ENCODE assay signal across 1 cellular context in genomic region chr13:37059136-37059847, GRCh38.
TF ChIP-seq lines count a peak whose summit lies in the region.

Gene SUPT20H (minus strand): TSS chr13:37059688. CDS start chr13:37051490, 8,198 bp downstream.

TF ChIP-seq in HepG2, 621 proteins besides CTCF, POLR2A, EP300 and RAD21 (continued from another document and continues in another):
- TF ChIP-seq KLF12 (CRISPR knock-in tag; IDR thresholded peaks at IDR 0.05; ENCODE audit: borderline replicate concordance), result 0 out of 2 replicates have a peak, but pooled peaks have one; percentile 70
- peak; percentile 49 for TF ChIP-seq ELF3 (CRISPR knock-in tag; IDR thresholded peaks at IDR 0.05)
- no peak for TF ChIP-seq ZSCAN9 (CRISPR knock-in tag; IDR thresholded peaks at IDR 0.05; ENCODE audit: borderline replicate concordance)
- no peak for TF ChIP-seq DNMT1 (CRISPR knock-in tag; IDR thresholded peaks at IDR 0.05)
- TF ChIP-seq ZNF20 (CRISPR knock-in tag; IDR thresholded peaks at IDR 0.05), result 0 out of 2 replicates have a peak, but pooled peaks have one; percentile 66
- no peak for TF ChIP-seq ZNF597 (CRISPR knock-in tag; IDR thresholded peaks at IDR 0.05)
- no peak for TF ChIP-seq ZNF782 (CRISPR knock-in tag; IDR thresholded peaks at IDR 0.05; ENCODE audit: borderline replicate concordance)
- TF ChIP-seq BRD4 (CRISPR knock-in tag; IDR thresholded peaks at IDR 0.05), result peak; percentile 66
- TF ChIP-seq ZNF546 (CRISPR knock-in tag; conservative IDR thresholded peaks at IDR 0.05), result peak; percentile 45; the same call in 1 of the 2 replicates
- TF ChIP-seq ZNF556 (CRISPR knock-in tag; IDR thresholded peaks at IDR 0.05; ENCODE audit: borderline replicate concordance), result peak; percentile 77; the same call in 1 of the 2 replicates
- TF ChIP-seq ZNF354B (CRISPR knock-in tag; IDR thresholded peaks at IDR 0.05), result no peak
- no peak for TF ChIP-seq ZBTB37 (CRISPR knock-in tag; IDR thresholded peaks at IDR 0.05)
- TF ChIP-seq ZNF253 (CRISPR knock-in tag; IDR thresholded peaks at IDR 0.05; ENCODE audit: borderline replicate concordance), result no peak
- TF ChIP-seq ZFP37 (CRISPR knock-in tag; IDR thresholded peaks at IDR 0.05; ENCODE audit: borderline replicate concordance), result 0 out of 2 replicates have a peak, but pooled peaks have one; percentile 64
- TF ChIP-seq SRSF4 (IDR thresholded peaks at IDR 0.05; ENCODE audit: low read depth, low read length, poor library complexity, severe bottlenecking), result no peak
- TF ChIP-seq ISX (CRISPR knock-in tag; conservative IDR thresholded peaks at IDR 0.05), result 0 out of 2 replicates have a peak, but pooled peaks have one; percentile 45
- no peak for TF ChIP-seq ZNF83 (CRISPR knock-in tag; IDR thresholded peaks at IDR 0.05; ENCODE audit: borderline replicate concordance)
- TF ChIP-seq ZNF761 (CRISPR knock-in tag; conservative IDR thresholded peaks at IDR 0.05), result no peak
- no peak for TF ChIP-seq MYNN (CRISPR knock-in tag; IDR thresholded peaks at IDR 0.05; ENCODE audit: low read depth)
- peak; percentile 71; the same call in 1 of the 2 replicates for TF ChIP-seq ZNF281 (CRISPR knock-in tag; IDR thresholded peaks at IDR 0.05; ENCODE audit: borderline replicate concordance)
- TF ChIP-seq ZNF331 (CRISPR knock-in tag; IDR thresholded peaks at IDR 0.05), result 0 out of 2 replicates have a peak, but pooled peaks have one; percentile 58
- TF ChIP-seq CBX2 (IDR thresholded peaks at IDR 0.05; ENCODE audit: low read depth, low read length), result no peak
- TF ChIP-seq CBX2 (CRISPR knock-in tag; IDR thresholded peaks at IDR 0.05; ENCODE audit: low read depth), result 0 out of 2 replicates have a peak, but pooled peaks have one; percentile 67
- TF ChIP-seq YY1 (IDR thresholded peaks at IDR 0.05; ENCODE audit: insufficient read depth, insufficient replicate concordance, low read depth, low read length), result peak; percentile 56
- no peak for TF ChIP-seq ATF3 (CRISPR knock-in tag; IDR thresholded peaks at IDR 0.05)
- TF ChIP-seq ZBTB7A (CRISPR knock-in tag; IDR thresholded peaks at IDR 0.05), result peak; percentile 87
- no peak for TF ChIP-seq NFKBIZ (CRISPR knock-in tag; IDR thresholded peaks at IDR 0.05)
- peak; percentile 84; the same call in 1 of the 2 replicates for TF ChIP-seq MTA1 (CRISPR knock-in tag; IDR thresholded peaks at IDR 0.05; ENCODE audit: borderline replicate concordance)
- TF ChIP-seq CBX5 (CRISPR knock-in tag; IDR thresholded peaks at IDR 0.05; ENCODE audit: borderline replicate concordance), result no peak; the same call in 1 of the 2 replicates
- 0 out of 2 replicates have a peak, but pooled peaks have one; percentile 29 for TF ChIP-seq MTERF4 (CRISPR knock-in tag; IDR thresholded peaks at IDR 0.05)
- no peak for TF ChIP-seq FOXP1 (IDR thresholded peaks at IDR 0.05)
- no peak for TF ChIP-seq FOXP1 (CRISPR knock-in tag; IDR thresholded peaks at IDR 0.05)
- TF ChIP-seq SP1 (IDR thresholded peaks at IDR 0.05), result no peak
- peak; percentile 90 for TF ChIP-seq SP1 (CRISPR knock-in tag; IDR thresholded peaks at IDR 0.05)
- TF ChIP-seq KMT2B (CRISPR knock-in tag; IDR thresholded peaks at IDR 0.05), result peak; percentile 74
- TF ChIP-seq CBFB (CRISPR knock-in tag; IDR thresholded peaks at IDR 0.05), result no peak; the same call in 1 of the 2 replicates
- peak; percentile 87 for TF ChIP-seq ZGPAT (CRISPR knock-in tag; IDR thresholded peaks at IDR 0.05)
- TF ChIP-seq STAG1 (CRISPR knock-in tag; IDR thresholded peaks at IDR 0.05), result no peak
- peak; percentile 77; the same call in 1 of the 2 replicates for TF ChIP-seq ZNF772 (CRISPR knock-in tag; IDR thresholded peaks at IDR 0.05)
- TF ChIP-seq ZNF549 (CRISPR knock-in tag; IDR thresholded peaks at IDR 0.05), result no peak
- no peak for TF ChIP-seq FOXA1 (IDR thresholded peaks at IDR 0.05)
- TF ChIP-seq FOXA1 (CRISPR knock-in tag; IDR thresholded peaks at IDR 0.05), result no peak
- TF ChIP-seq ZNF503 (CRISPR knock-in tag; IDR thresholded peaks at IDR 0.05), result no peak
- 0 out of 2 replicates have a peak, but pooled peaks have one; percentile 64 for TF ChIP-seq ZNF235 (CRISPR knock-in tag; IDR thresholded peaks at IDR 0.05; ENCODE audit: borderline replicate concordance)
- peak; percentile 68; the same call in 1 of the 2 replicates for TF ChIP-seq ZFP91 (CRISPR knock-in tag; IDR thresholded peaks at IDR 0.05; ENCODE audit: borderline replicate concordance)
- no peak for TF ChIP-seq ZSCAN30 (CRISPR knock-in tag; IDR thresholded peaks at IDR 0.05)
- TF ChIP-seq ZBTB26 (CRISPR knock-in tag; IDR thresholded peaks at IDR 0.05; ENCODE audit: borderline replicate concordance), result peak; percentile 68; the same call in 1 of the 2 replicates
- TF ChIP-seq KDM3A (CRISPR knock-in tag; IDR thresholded peaks at IDR 0.05; ENCODE audit: low read depth), result no peak
- TF ChIP-seq ZSCAN25 (CRISPR knock-in tag; IDR thresholded peaks at IDR 0.05), result no peak; the same call in 1 of the 2 replicates
- peak; percentile 57; the same call in 1 of the 2 replicates for TF ChIP-seq CHD2 (IDR thresholded peaks at IDR 0.05; ENCODE audit: low read depth, low read length)
- TF ChIP-seq NR1H2 (CRISPR knock-in tag; IDR thresholded peaks at IDR 0.05; ENCODE audit: borderline replicate concordance, low read depth), result no peak
- TF ChIP-seq RNF2 (conservative IDR thresholded peaks at IDR 0.05; ENCODE audit: low read depth), result 0 out of 2 replicates have a peak, but pooled peaks have one; percentile 18
- TF ChIP-seq KLF6 (CRISPR knock-in tag; IDR thresholded peaks at IDR 0.05), result no peak
- TF ChIP-seq ZNF644 (CRISPR knock-in tag; IDR thresholded peaks at IDR 0.05; ENCODE audit: low read depth), result no peak
- no peak for TF ChIP-seq TCF7L2 (IDR thresholded peaks at IDR 0.05; ENCODE audit: low read depth, low read length)
- peak; percentile 97 for TF ChIP-seq ZFX (CRISPR knock-in tag; IDR thresholded peaks at IDR 0.05; ENCODE audit: low read depth)
- peak; percentile 58; the same call in 1 of the 2 replicates for TF ChIP-seq TFDP2 (CRISPR knock-in tag; IDR thresholded peaks at IDR 0.05)
- no peak for TF ChIP-seq ZNF335 (CRISPR knock-in tag; IDR thresholded peaks at IDR 0.05)
- TF ChIP-seq RXRB (CRISPR knock-in tag; IDR thresholded peaks at IDR 0.05; ENCODE audit: borderline replicate concordance), result peak; percentile 40; the same call in 1 of the 2 replicates
- TF ChIP-seq ZNF572 (CRISPR knock-in tag; IDR thresholded peaks at IDR 0.05), result no peak
- no peak for TF ChIP-seq ZNF674 (CRISPR knock-in tag; IDR thresholded peaks at IDR 0.05; ENCODE audit: low read depth)
